ENCODE assay signal across 7 cellular contexts in the genomic region with DNA sequence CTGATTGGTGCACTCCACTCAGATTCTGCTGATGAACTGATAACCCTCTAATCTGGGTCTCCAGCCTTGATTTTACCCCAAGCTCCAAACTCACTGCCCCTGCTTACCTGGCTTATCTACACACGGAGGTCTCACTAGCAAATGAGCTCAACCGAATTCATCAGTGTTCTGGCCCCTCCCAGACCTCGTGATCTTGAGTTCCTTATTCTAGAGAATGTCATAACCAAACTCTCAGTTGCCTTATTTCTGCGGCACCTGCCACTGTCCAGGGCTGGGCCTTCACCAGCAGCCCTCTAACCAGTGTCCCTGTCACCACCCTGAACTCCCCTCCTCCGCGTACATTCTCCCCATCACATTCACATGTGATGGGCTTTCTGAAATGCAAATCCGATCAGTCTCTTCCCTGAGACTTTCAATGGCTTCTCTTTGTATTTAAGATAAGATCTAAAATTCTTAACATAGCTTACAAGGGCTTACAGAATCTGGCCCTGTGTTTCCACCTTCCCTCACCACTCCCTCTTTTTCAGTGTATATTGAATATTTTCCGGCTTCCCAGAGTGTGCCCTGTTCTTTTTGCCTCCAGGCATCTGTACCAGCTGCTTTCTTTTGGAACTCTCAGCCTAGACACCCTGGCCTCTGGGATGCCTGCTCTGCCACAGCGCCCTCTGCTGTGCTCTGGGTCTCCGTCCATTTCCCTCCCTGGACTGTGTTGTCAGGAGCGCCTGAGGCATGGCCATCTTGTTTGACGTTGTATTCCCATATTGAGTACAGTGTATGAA. TPM values are rescaled to one million over a fixed set of nuclear protein-coding genes. Genes with fewer than 3 reads are reported as not detected.
A peak's percentile ranks its signal among the peaks of the same experiment; 100 is the strongest.
DNase-seq lines count a peak whose midpoint lies in the region; ATAC-seq, FAIRE-seq and TF ChIP-seq lines count a peak whose summit lies in the region.

No MANE protein-coding gene starts in this region.

- no peak for TF ChIP-seq EP300 in H1 (IDR thresholded peaks at IDR 0.05; ENCODE audit: borderline replicate concordance in 1 of 2, low read depth in 2 of 2, low read length in 2 of 2)

- H3K79me2 ChIP-seq in H1 (ENCODE audit: control insufficient read depth in 1 of 2, insufficient read depth in 2 of 2, low read length in 2 of 2), result no peaks in the 10 kb centered on the region

- H4K5ac ChIP-seq in H1 (ENCODE audit: insufficient read length, low read depth, low read length), result no peak overlapping the region

- no peak overlapping the region; the same call in 1 of the 2 replicates for H2BK20ac ChIP-seq in H1 (ENCODE audit: low read length)

- H2BK15ac ChIP-seq in H1 (ENCODE audit: low read length), result no peak overlapping the region

- H3K9me3 ChIP-seq in H1 (ENCODE audit: insufficient read depth in 2 of 2, low read depth in 1 of 2, low read length in 1 of 2) (no peaks in the 10 kb centered on the region), tibial artery (no peaks in the 10 kb centered on the region)

- H3K14ac ChIP-seq in H1 (ENCODE audit: insufficient read length), result no peak overlapping the region

- intact Hi-C loops in tibial artery (cut with DNase I; ENCODE audit: low total_unique reads), result no loop called here

- H3K4me1 ChIP-seq in H1 (replicated peaks in 1 of 4; ENCODE audit: control insufficient read depth in 3 of 4, insufficient read depth in 4 of 4, low read length in 3 of 4) (peaks cover 3 to 12% (median 8%) of the 10 kb centered on the region in 4 experiments; a peak in 5 of 7 replicates), tibial artery (peaks cover 0 to 25% (median 16%) of the 10 kb centered on the region in 4 donors)

- TF ChIP-seq CTCF in H1 (IDR thresholded peaks at IDR 0.05; ENCODE audit: control extremely low read depth in 1 of 3, insufficient read depth in 1 of 3, low read depth in 1 of 3, low read length in 3 of 3) (peak; percentile 82 to 97 (median 95)), tibial artery (IDR thresholded peaks at IDR 0.05) (peak; percentile 40 to 46)

- no peaks in the 10 kb centered on the region for H3K23me2 ChIP-seq in H1 (ENCODE audit: low read depth, low read length)

- WGBS in H1 (ENCODE audit: extremely low coverage in 1 of 2, insufficient coverage in 1 of 2, insufficient read length in 1 of 2, insufficient replicate concordance in 2 of 2, low coverage in 1 of 2, low lambda C conversion rate in 2 of 2, missing lambda C conversion rate in 1 of 2), 2 experiments, result 55% methylated on average over 12 of the region's 12 CpGs; no CpG with 5 or more reads in 1 of the 2 experiments

- DNase-seq in H54 (ENCODE audit: insufficient read length, low spot score) (no peak), LHCN-M2 (ENCODE audit: low read depth) (peak; percentile 38), H1 (ENCODE audit: low read depth in 1 of 2, low spot score in 2 of 2) (peak; percentile 63 to 79), naive B cell (peak; percentile 42), tibial artery (peak; percentile 37 to 73)
- peak; percentile 50 for DNase-seq in activated CD4-positive, alpha-beta T cell treated with anti-CD3 and anti-CD28 coated beads, Interleukin-2, amount 10 ng/mL, durations not matched to agents 7 days and 5 days

- no peak overlapping the region for H2AK5ac ChIP-seq in H1 (ENCODE audit: low read depth, low read length)

- no peak overlapping the region for H4K91ac ChIP-seq in H1 (replicated peaks; ENCODE audit: insufficient read length, low read length)

- H3K27me3 ChIP-seq in H1 (replicated peaks in 1 of 4; ENCODE audit: control insufficient read depth in 3 of 4, extremely low read depth in 1 of 4, insufficient read depth in 3 of 4, low read length in 3 of 4) (no peaks in the 10 kb centered on the region), tibial artery (no peaks in the 10 kb centered on the region)

- peaks cover 34% of the 10 kb centered on the region for H3K4me1 Mint-ChIP-seq in activated CD4-positive, alpha-beta T cell treated with anti-CD3 and anti-CD28 coated beads, Interleukin-2, amount 10 ng/mL, durations not matched to agents 7 days and 5 days
- H3K4me1 Mint-ChIP-seq in naive B cell, result peaks cover 7 to 19% (median 15%) of the 10 kb centered on the region in 3 donors

- no peak overlapping the region for H3K23ac ChIP-seq in H1 (ENCODE audit: insufficient read length)

- peak overlapping the region; percentile 1 to 39; a peak in 2 of 4 replicates for H3K4me2 ChIP-seq in H1 (ENCODE audit: insufficient read depth in 1 of 2, low read depth in 2 of 2, low read length in 2 of 2)

- no peaks in the 10 kb centered on the region for H3K27me3 Mint-ChIP-seq in activated CD4-positive, alpha-beta T cell treated with anti-CD3 and anti-CD28 coated beads, Interleukin-2, amount 10 ng/mL, durations not matched to agents 7 days and 5 days
- H3K27me3 Mint-ChIP-seq in naive B cell, result no peaks in the 10 kb centered on the region

- H2BK5ac ChIP-seq in H1 (ENCODE audit: low read depth, low read length), result no peak overlapping the region

- ATAC-seq in GM18498 (IDR thresholded peaks at IDR 0.05; ENCODE audit: unreplicated experiment) (peak; percentile 53), naive B cell (ENCODE audit: low read depth in 2 of 2) (peak; percentile 80 to 87)

- H4K20me1 ChIP-seq in H1 (replicated peaks in 1 of 2; ENCODE audit: control insufficient read depth in 1 of 2, insufficient read depth in 2 of 2, low read length in 2 of 2), result no peaks in the 10 kb centered on the region

- FAIRE-seq in H54 (lab: Jason Lieb, UNC) (peak; percentile 88), H1 (lab: Jason Lieb, UNC) (peak; percentile 72)

- no peak overlapping the region for H3K27ac Mint-ChIP-seq in activated CD4-positive, alpha-beta T cell treated with anti-CD3 and anti-CD28 coated beads, Interleukin-2, amount 10 ng/mL, durations not matched to agents 7 days and 5 days
- H3K27ac Mint-ChIP-seq in naive B cell, result peak overlapping the region in 4 of 6 donors; percentile 23 to 70 (median 54)

- H3K9ac ChIP-seq in H1 (replicated peaks in 1 of 4; ENCODE audit: extremely low read depth in 1 of 4, low read depth in 3 of 4, low read length in 3 of 4), result no peak overlapping the region

- no peaks in the 10 kb centered on the region for H3K79me1 ChIP-seq in H1 (ENCODE audit: low read depth, low read length)

- H3K36me3 Mint-ChIP-seq in activated CD4-positive, alpha-beta T cell treated with anti-CD3 and anti-CD28 coated beads, Interleukin-2, amount 10 ng/mL, durations not matched to agents 7 days and 5 days (ENCODE audit: low read depth), result peaks cover 22% of the 10 kb centered on the region
- H3K36me3 Mint-ChIP-seq in naive B cell, result no peaks in the 10 kb centered on the region

- CTCF ChIA-PET in activated CD4-positive, alpha-beta T cell treated with anti-CD3 and anti-CD28 coated beads, Interleukin-2, amount 10 ng/mL, durations not matched to agents 7 days and 5 days (lab: Charles Lee), result interaction anchor here (0.6 to 2.4 kb wide), 22 partner anchors 9 to 297 kb away, joined by 3 to 19 read pairs (median 3); no protein-coding TSS in a partner anchor
- CTCF ChIA-PET in H1 (lab: Charles Lee; ENCODE audit: partially characterized antibody), result interaction anchor here (0.6 to 6.1 kb wide), 35 partner anchors 8 to 1835 kb away, joined by 3 to 48 read pairs (median 4); no protein-coding TSS in a partner anchor

- H3K27ac ChIP-seq in H1 (ENCODE audit: low read depth, low read length) (no peak overlapping the region), tibial artery (no peak overlapping the region)

- H2AFZ ChIP-seq in H1 (ENCODE audit: low read length), result no peak overlapping the region

- TF ChIP-seq RAD21 in H1 (IDR thresholded peaks at IDR 0.05 in 1 of 2, conservative IDR thresholded peaks at IDR 0.05 in 1 of 2; ENCODE audit: low read depth in 2 of 2, low read length in 2 of 2), result peak; percentile 79 to 82

- H3K56ac ChIP-seq in H1 (replicated peaks; ENCODE audit: insufficient read length, low read depth, low read length), result no peak overlapping the region

- H4K8ac ChIP-seq in H1 (ENCODE audit: extremely low read depth, insufficient read depth, low read length), result no peak overlapping the region

- no peaks in the 10 kb centered on the region for H3K9me3 Mint-ChIP-seq in activated CD4-positive, alpha-beta T cell treated with anti-CD3 and anti-CD28 coated beads, Interleukin-2, amount 10 ng/mL, durations not matched to agents 7 days and 5 days
- H3K9me3 Mint-ChIP-seq in naive B cell, result no peaks in the 10 kb centered on the region

- H3K18ac ChIP-seq in H1 (ENCODE audit: extremely low read depth, low read length), result peak overlapping the region; percentile 76; the same call in 1 of the 2 replicates

- POLR2A ChIA-PET in activated CD4-positive, alpha-beta T cell treated with anti-CD3 and anti-CD28 coated beads, Interleukin-2, amount 10 ng/mL, durations not matched to agents 7 days and 5 days (lab: Charles Lee), result no interaction called here
- POLR2A ChIA-PET in H1 (lab: Charles Lee; ENCODE audit: partially characterized antibody), result interaction anchor here (0.6 to 1.6 kb wide), 4 partner anchors 10 to 357 kb away, joined by 3 to 4 read pairs (median 4); no protein-coding TSS in a partner anchor

- H3K4ac ChIP-seq in H1 (replicated peaks; ENCODE audit: insufficient read length, low read depth, low read length), result no peak overlapping the region

- no peak overlapping the region for H2BK12ac ChIP-seq in H1 (ENCODE audit: low read depth, low read length)

- TF ChIP-seq POLR2A in H54 (IDR thresholded peaks at IDR 0.05; ENCODE audit: low read depth, low read length) (no peak), H1 (IDR thresholded peaks at IDR 0.05; ENCODE audit: control extremely low read depth in 1 of 2, low read depth in 2 of 2, low read length in 2 of 2) (no peak)

- H3K4me3 ChIP-seq in H1 (ENCODE audit: extremely low read depth in 1 of 4, insufficient read depth in 2 of 4, low read depth in 3 of 4, low read length in 4 of 4) (peak overlapping the region in 1 of 4 experiments; percentile 14; a peak in 1 of 8 replicates), tibial artery (no peak overlapping the region)

- no peak overlapping the region for H3K4me3 Mint-ChIP-seq in activated CD4-positive, alpha-beta T cell treated with anti-CD3 and anti-CD28 coated beads, Interleukin-2, amount 10 ng/mL, durations not matched to agents 7 days and 5 days
- H3K4me3 Mint-ChIP-seq in naive B cell, result peak overlapping the region in 1 of 8 donors; percentile 43

- H2BK120ac ChIP-seq in H1 (replicated peaks; ENCODE audit: low read depth, low read length), result no peak overlapping the region

- H3K36me3 ChIP-seq in H1 (ENCODE audit: control insufficient read depth in 2 of 4, insufficient read depth in 4 of 4, low read length in 3 of 4), result no peaks in the 10 kb centered on the region
- H3K36me3 ChIP-seq in tibial artery, result peaks cover 0 to 1% (median under 1%) of the 10 kb centered on the region in 3 donors

RNA-seq across cellular contexts. Expression of a gene that starts 31.1 kb away (rescaled TPM):
- 39.4 and 43.1 TPM in 2 replicates for total RNA-seq in LHCN-M2 (2014; rRNA removed)
- 8.9 TPM for polyA plus RNA-seq in LHCN-M2 (2012)
- 10 to 100 TPM; 21.9 to 28.9 TPM for total RNA-seq in activated CD4-positive, alpha-beta T cell treated with anti-CD3 and anti-CD28 coated beads, Interleukin-2, amount 10 ng/mL, durations not matched to agents 7 days and 5 days
- total RNA-seq in H1 (2021; fragmentation: NEBNext Ultra II Directional; extraction: Animal tissue kit (Norgen Biotek cat#: 25700)), result 28.2 and 28.6 TPM in 2 replicates
- polyA plus RNA-seq in H1 (2011; rRNA removed), result 8.5 and 21.9 TPM in 2 replicates
- polyA plus RNA-seq in H1 (2011; cell fraction: cytosol; rRNA removed), result 10.4 TPM
- polyA plus RNA-seq in H1 (2011; cell fraction: nucleus; rRNA removed), result 22.3 TPM
- polyA plus RNA-seq in H1 (2012, experiment 1 of 2), result 14.7 to 20.7 TPM (median 18.8 TPM) in 4 replicates
- 1.8 TPM for polyA plus RNA-seq in H1 (2012, experiment 2 of 2)
- polyA plus RNA-seq in H1 (2013, experiment 1 of 2), result 19.7 TPM
- polyA plus RNA-seq in H1 (2013, experiment 2 of 2), result 17.3 TPM
- polyA minus RNA-seq in H1 (2011; rRNA and poly(A)+ RNA removed), result 26.3 and 33.1 TPM in 2 replicates
- 11.1 TPM for polyA minus RNA-seq in H1 (2011; cell fraction: cytosol; rRNA and poly(A)+ RNA removed)
- 39.9 TPM for polyA minus RNA-seq in H1 (2011; cell fraction: nucleus; rRNA and poly(A)+ RNA removed)
- 1 to 10 TPM; 2.3 to 5.8 (median 3.0) TPM for polyA plus RNA-seq in naive B cell (ENCODE audit: low read depth in 6 of 6)
